1 cellular context compared by ENCODE assay signal in the genomic region with DNA sequence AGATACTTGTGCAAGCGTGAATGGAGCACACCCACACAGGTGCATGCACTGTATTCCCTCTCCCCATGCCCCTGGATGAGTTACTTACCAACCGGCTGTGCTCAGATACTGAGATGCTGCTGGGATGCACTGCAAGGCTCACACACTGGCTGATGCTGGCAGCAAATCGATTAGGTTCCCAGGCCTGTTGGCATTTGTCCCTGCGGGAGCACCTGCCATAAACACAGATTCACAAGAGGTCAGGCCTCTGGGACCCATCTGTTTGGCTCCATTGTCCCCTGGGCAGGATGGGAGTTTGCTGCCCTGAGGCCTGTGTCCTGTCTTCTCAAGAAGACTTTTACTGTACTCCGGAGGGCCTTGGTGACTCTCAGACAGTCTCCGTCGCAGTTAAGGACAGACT.
TF ChIP-seq lines count a peak whose summit lies in the region.

No MANE protein-coding gene starts in this region.

TF ChIP-seq in WTC11, 78 proteins besides CTCF, POLR2A, EP300 and RAD21 (continued from another document):
- TF ChIP-seq ZNF281 (CRISPR knock-in tag; IDR thresholded peaks at IDR 0.05) (no peak), HMGXB4 (CRISPR knock-in tag; IDR thresholded peaks at IDR 0.05) (no peak), RORB (CRISPR knock-in tag; IDR thresholded peaks at IDR 0.05) (no peak)
